Comparison of ENCODE assay signal across 24 cellular contexts in genomic region chr7:123860848-123861247, GRCh38. TPM values are rescaled to one million over a fixed set of nuclear protein-coding genes. Genes with fewer than 3 reads are reported as not detected.
"Had no signal": no experiment of that assay in that cellular context is flagged by ENCODE, and none has a peak within 500 bp of the region (broad histone marks: within the 10 kb centered on the region; RNA-seq: fewer than 3 reads in every experiment).

No MANE protein-coding gene starts in this region.

- H3K4me3 ChIP-seq: MG63 had no signal

- H3K9me3 ChIP-seq: MG63, SK-N-SH had no signal

- ATAC-seq: Panc1, PC-3 had no signal

- H3K27me3 ChIP-seq: MG63 had no signal

- DNase-seq: IMR-90; Karpas-422; KG1; MG63; NCI-H1092; NCI-H1105 treated with DMSO at 0.1 percent for 48 hours; NCI-H1417 treated with DMSO at 0.1 percent for 48 hours; NCI-H146; NCI-H1694 treated with DMSO at 0.1 percent for 48 hours; NCI-H1930; NCI-H2171 treated with DMSO at 0.1 percent for 48 hours; NCI-H345; NCI-H446 treated with DMSO at 0.1 percent for 48 hours; NCI-H510A treated with DMSO at 0.1 percent for 48 hours; NCI-H526; NK-92 treated with Interleukin-12 subunit alpha and Interleukin-12 subunit beta, amount 100 ng/mL, for 24 hours; PC-3; SHP77; SK-N-SH; SW 1271 had no signal

- H3K27ac ChIP-seq: RWPE1 had no signal

- H3K36me3 ChIP-seq: MG63 had no signal

- H3K9ac ChIP-seq: SK-N-SH had no signal

- H3K4me2 ChIP-seq: SK-N-SH had no signal

RNA-seq across cellular contexts. Expression of gene HYAL4, which starts 15.9 kb away (rescaled TPM):
- total RNA-seq: IMR-90, OCI-LY7, SK-MEL-5 had no signal
- polyA plus RNA-seq: IMR-90, SK-N-SH had no signal
